Comparison of ENCODE assay signal across 27 cellular contexts in the genomic region with DNA sequence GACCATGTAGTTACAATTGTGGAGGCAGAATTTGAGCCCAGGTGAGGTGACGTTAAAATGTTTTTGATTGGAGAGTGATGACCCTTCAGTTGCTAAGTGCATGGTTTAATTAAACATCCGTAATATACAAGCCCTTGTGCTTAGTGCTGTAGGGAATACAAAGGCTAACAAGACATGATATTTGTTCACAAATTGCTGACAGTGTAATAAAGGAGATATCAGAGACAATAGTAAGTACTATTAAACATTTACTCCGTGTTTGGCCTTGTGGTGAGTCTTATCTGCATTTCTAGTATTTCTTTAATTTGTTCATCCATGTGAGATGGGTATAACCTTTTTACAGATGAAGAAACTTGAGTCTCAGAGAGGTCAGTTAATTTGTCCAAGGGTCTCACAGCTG. TPM values are rescaled to one million over a fixed set of nuclear protein-coding genes. Genes with fewer than 3 reads are reported as not detected.
DNase-seq lines count a peak whose midpoint lies in the region; ATAC-seq and TF ChIP-seq lines count a peak whose summit lies in the region.
"Had no signal": no experiment of that assay in that cellular context is flagged by ENCODE, and none has a peak within 500 bp of the region (broad histone marks: within the 10 kb centered on the region; RNA-seq: fewer than 3 reads in every experiment).

No MANE protein-coding gene starts in this region.

- no peak overlapping the region for H2AFZ ChIP-seq in osteoblast (ENCODE audit: low read length)
- H2AFZ ChIP-seq: GM23248 had no signal

- H3K4me3 Mint-ChIP-seq in T-helper 17 cell = no peak overlapping the region
- H3K4me3 Mint-ChIP-seq: CD4-positive, alpha-beta T cell; H9; T-cell; T-helper 2 cell treated with Interferon-gamma antibody and Interleukin-4, amounts not matched to agents 5 μg/mL and 100 μg/mL, for 36 hours had no signal

- no peak overlapping the region for H3K27ac ChIP-seq in osteoblast (ENCODE audit: low read depth, low read length)
- H3K27ac ChIP-seq: BLaER1 treated with 17β-estradiol and CSF1 and Interleukin-3, amounts not matched to agents 10 nM and 100 nM; GM23248; SJSA1 had no signal

- H3K27me3 Mint-ChIP-seq in T-helper 17 cell = no peaks in the 10 kb centered on the region
- H3K27me3 Mint-ChIP-seq: CD4-positive, alpha-beta T cell; T-cell had no signal

- peaks cover 15% of the 10 kb centered on the region for H3K4me1 Mint-ChIP-seq in T-helper 17 cell
- H3K4me1 Mint-ChIP-seq: H9 had no signal

- no peaks in the 10 kb centered on the region for H3K9me3 ChIP-seq in T-helper 17 cell (ENCODE audit: control insufficient read depth, low read length, poor library complexity, severe bottlenecking)
- no peaks in the 10 kb centered on the region for H3K9me3 ChIP-seq in osteoblast (ENCODE audit: low read depth, low read length)
- H3K9me3 ChIP-seq: BLaER1 treated with 17β-estradiol and CSF1 and Interleukin-3, amounts not matched to agents 10 nM and 100 nM; SJSA1 had no signal

- no peak overlapping the region for H3K4me2 ChIP-seq in osteoblast (ENCODE audit: insufficient read depth, low read length)
- H3K4me2 ChIP-seq: BLaER1 treated with 17β-estradiol and CSF1 and Interleukin-3, amounts not matched to agents 10 nM and 100 nM had no signal

- H3K4me3 ChIP-seq in osteoblast (ENCODE audit: insufficient read depth, low read length) = no peak overlapping the region
- H3K4me3 ChIP-seq: BLaER1 treated with 17β-estradiol and CSF1 and Interleukin-3, amounts not matched to agents 10 nM and 100 nM; GM23248; SJSA1 had no signal

- H4K20me1 ChIP-seq in osteoblast (ENCODE audit: insufficient read depth, low read length) = no peaks in the 10 kb centered on the region

- H3K27ac Mint-ChIP-seq in T-helper 17 cell = peak overlapping the region; percentile 59
- H3K27ac Mint-ChIP-seq: CD4-positive, alpha-beta T cell; H9; T-helper 2 cell treated with Interferon-gamma antibody and Interleukin-4, amounts not matched to agents 5 μg/mL and 100 μg/mL, for 36 hours had no signal

- no peak for TF ChIP-seq CTCF in osteoblast (IDR thresholded peaks at IDR 0.05; ENCODE audit: extremely low read depth, low read depth, low read length)

- no peaks in the 10 kb centered on the region for H3K4me1 ChIP-seq in osteoblast (ENCODE audit: insufficient read depth, low read length)
- H3K4me1 ChIP-seq: SJSA1 had no signal

- DNase-seq in NCI-H510A treated with DMSO at 0.1 percent for 48 hours (lab: John Stamatoyannopoulos, UW) = peak; percentile 60
- DNase-seq in NCI-H510A (lab: John Stamatoyannopoulos, UW) = no peak
- DNase-seq in NCI-H2196 (lab: John Stamatoyannopoulos, UW; ENCODE audit: unreplicated experiment) = peak; percentile 20
- no peak for DNase-seq in T-helper 17 cell
- peak; percentile 65 for DNase-seq in osteoblast (ENCODE audit: insufficient read length, low spot score, missing footprints)
- no peak for DNase-seq in mesenteric fat pad (ENCODE audit: low spot score)
- DNase-seq: AML-193; CD4-positive, alpha-beta T cell; COR-L47; GM23248; H9; Karpas-422; NCI-H1092; NCI-H1417 treated with DMSO at 0.1 percent for 48 hours; NCI-H187 treated with DMSO at 0.1 percent for 48 hours; NCI-H2171 treated with DMSO at 0.1 percent for 48 hours; NK-92 treated with Interleukin-12 subunit alpha and Interleukin-12 subunit beta, amount 100 ng/mL, for 24 hours; PC-3; T-cell had no signal

- ATAC-seq in T-helper 17 cell (no peak), HG03045 (IDR thresholded peaks at IDR 0.05; ENCODE audit: unreplicated experiment) (no peak), HG03139 (IDR thresholded peaks at IDR 0.05; ENCODE audit: unreplicated experiment) (no peak)
- ATAC-seq: PC-3, Right ventricle myocardium inferior, T-cell had no signal

- H3K36me3 Mint-ChIP-seq in T-helper 17 cell (ENCODE audit: low read depth) = peaks cover 8% of the 10 kb centered on the region

- no peaks in the 10 kb centered on the region for H3K36me3 ChIP-seq in osteoblast (ENCODE audit: insufficient read depth, low read length)

- H3K79me2 ChIP-seq in osteoblast (ENCODE audit: insufficient read depth, low read length) = peaks cover 8% of the 10 kb centered on the region

- no peaks in the 10 kb centered on the region for H3K27me3 ChIP-seq in osteoblast (ENCODE audit: insufficient read depth, low read length)
- H3K27me3 ChIP-seq: BLaER1 treated with 17β-estradiol and CSF1 and Interleukin-3, amounts not matched to agents 10 nM and 100 nM; SJSA1 had no signal

RNA-seq across cellular contexts. Expression of gene RLF, which starts 37.9 kb away (rescaled TPM):
- total RNA-seq in T-helper 17 cell = 10 to 100 TPM; 24.7 to 30.7 TPM
- total RNA-seq in osteoblast = 26.2 and 29.7 TPM in 2 replicates
- 13.1 TPM for total RNA-seq in mesenteric fat pad

RNA-seq across cellular contexts. Expression of gene TMCO2, which starts 48.6 kb away (rescaled TPM):
- not detected for total RNA-seq in T-helper 17 cell
- not detected in 2 replicates for total RNA-seq in osteoblast
- not detected for total RNA-seq in mesenteric fat pad
- total RNA-seq: CD4-positive, alpha-beta T cell; GM23248; H9; NCI-H460; PC-3; Right ventricle myocardium inferior; RPMI7951; SJSA1; T-cell had no signal

RNA-seq across cellular contexts. Expression of gene ZMPSTE24, which starts 58.9 kb away (rescaled TPM):
- total RNA-seq in T-helper 17 cell (10 to 100 TPM in 1 of 2 donors, 1 to 10 TPM in 1; 9.0 to 14.3 TPM), osteoblast (72.4 and 77.2 TPM in 2 replicates), mesenteric fat pad (41.3 TPM)

Comparison
In these comparisons a context has a peak if more than half of its experiments do, and no peak if none do; other contexts are left out.
1. DNase-seq: peak in NCI-H510A treated with DMSO at 0.1 percent for 48 hours (single experiment), NCI-H2196 (single experiment) and osteoblast (single experiment); none in NCI-H510A (single experiment), T-helper 17 cell (0 of 3) and mesenteric fat pad (single experiment).